ENCODE assay signal across 23 cellular contexts in the genomic region with DNA sequence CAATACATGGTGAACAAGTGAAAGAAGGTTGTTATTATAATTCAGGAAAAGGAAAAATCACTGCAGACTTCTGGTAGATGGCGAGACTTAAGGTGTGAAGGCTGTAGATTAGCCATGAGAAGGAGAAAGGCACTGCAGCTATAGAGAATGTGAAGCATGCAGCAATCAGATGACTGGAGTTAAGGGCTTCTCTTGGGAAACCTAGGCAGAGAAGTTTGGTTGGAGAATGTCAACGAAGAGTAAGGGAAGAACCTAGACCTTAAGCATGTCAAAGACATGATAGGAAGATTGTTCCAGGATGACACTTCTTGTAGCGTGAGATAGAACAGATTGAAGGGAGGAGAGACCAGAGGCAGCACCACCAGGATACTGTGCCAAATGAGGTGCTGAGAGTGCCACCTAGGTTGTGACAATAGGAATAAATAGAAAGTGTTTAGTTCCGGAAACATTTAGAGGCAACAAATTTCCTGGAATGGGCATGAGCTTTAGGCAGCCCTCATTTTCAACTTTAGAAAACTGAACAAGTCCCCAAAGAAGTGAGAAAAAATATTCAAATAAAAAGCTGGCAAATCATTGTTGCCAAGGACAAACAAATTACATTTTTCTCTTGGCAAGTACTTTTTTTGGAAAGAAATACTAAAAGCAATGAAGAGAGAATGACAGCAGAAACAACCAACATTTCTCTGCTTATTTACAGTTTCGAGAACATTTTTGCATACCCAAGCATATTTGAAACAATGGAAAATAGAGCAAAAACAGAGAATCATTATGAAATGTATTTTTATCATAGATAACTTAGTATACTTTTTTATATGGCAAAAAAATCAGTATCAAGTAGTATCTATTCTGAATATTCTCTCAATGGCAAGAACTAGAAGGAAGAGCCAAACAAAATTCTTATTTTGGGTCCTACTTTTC. TPM values are rescaled to one million over a fixed set of nuclear protein-coding genes. Genes with fewer than 3 reads are reported as not detected.
DNase-seq lines count a peak whose midpoint lies in the region; ATAC-seq and TF ChIP-seq lines count a peak whose summit lies in the region.
"Had no signal": no experiment of that assay in that cellular context is flagged by ENCODE, and none has a peak within 500 bp of the region (broad histone marks: within the 10 kb centered on the region; RNA-seq: fewer than 3 reads in every experiment).

No MANE protein-coding gene starts in this region.

- peak; percentile 32 for ATAC-seq in WTC11

- no peaks in the 10 kb centered on the region for H3F3A ChIP-seq in Loucy (ENCODE audit: low read depth)

- TF ChIP-seq POLR2A in transverse colon (IDR thresholded peaks at IDR 0.05): no peak

- intact Hi-C loops in Calu3 (cut with micrococcal nuclease; ENCODE audit: unreplicated experiment) (loop anchor here (10.0 kb wide), 2 partner anchors 103 to 153 kb away; no protein-coding TSS in a partner anchor), transverse colon (cut with DNase I; ENCODE audit: low total_unique reads) (no loop called here)

- H3K4me2 ChIP-seq in Loucy (ENCODE audit: low read depth, low read length, poor library complexity, severe bottlenecking) (no peak overlapping the region), mesendoderm (ENCODE audit: low read length) (no peak overlapping the region)
- H3K4me2 ChIP-seq: KMS-11 had no signal

- BruUV-seq in Calu3 (replicated peaks; lab: Mats Ljungman, UMichigan): no TSS peak

- H3K27ac ChIP-seq in mesendoderm (ENCODE audit: low read depth, low read length) (no peak overlapping the region), transverse colon (no peak overlapping the region)
- H3K27ac ChIP-seq: KMS-11, left ventricle myocardium inferior had no signal

- peak; percentile 16 for DNase-seq in Calu3
- no peak for DNase-seq in WTC11 (ENCODE audit: low spot score)
- peak; percentile 85 for DNase-seq in mesendoderm
- DNase-seq in SHP77 (lab: John Stamatoyannopoulos, UW): no peak
- DNase-seq in NCI-H82 (lab: John Stamatoyannopoulos, UW): no peak
- DNase-seq in ecto neural progenitor cell (ENCODE audit: low spot score): no peak
- no peak for DNase-seq in transverse colon
- DNase-seq: activated CD4-positive, alpha-beta T cell treated with anti-CD3 and anti-CD28 coated beads for 48 hours; activated CD8-positive, alpha-beta memory T cell treated with anti-CD3 and anti-CD28 coated beads, Interleukin-2, amount 50 U/mL, for 4 hours; AML-193; Caco-2; cortex of kidney; GF-D8; left ventricle myocardium inferior; NCI-H1436; NCI-H345; ovary; SHP77 treated with DMSO at 0.1 percent for 48 hours; stimulated activated CD4-positive, alpha-beta T cell treated with anti-CD3 and anti-CD28 coated beads, Interleukin-4, amount 100 ng/mL, for 1 hour; substantia nigra; T-helper 9 cell had no signal

- H4K5ac ChIP-seq in mesendoderm (ENCODE audit: low read length): no peak overlapping the region

- no peak overlapping the region for H4K8ac ChIP-seq in mesendoderm (ENCODE audit: low read depth, low read length)

- H3K27ac Mint-ChIP-seq in Calu3 (ENCODE audit: unreplicated experiment) (peak overlapping the region; percentile 22), WTC11 (peak overlapping the region; percentile 89)

- H3K4me1 ChIP-seq in Loucy (ENCODE audit: insufficient read depth, low read length, poor library complexity, severe bottlenecking): no peaks in the 10 kb centered on the region
- peaks cover 3% of the 10 kb centered on the region for H3K4me1 ChIP-seq in mesendoderm (ENCODE audit: control insufficient read depth, low read depth, low read length)
- H3K4me1 ChIP-seq in transverse colon: peaks cover 0 to under 1% (median 0%) of the 10 kb centered on the region in 4 donors
- H3K4me1 ChIP-seq: Caco-2 had no signal

- no peaks in the 10 kb centered on the region for H4K20me1 ChIP-seq in Loucy (ENCODE audit: insufficient read depth, low read length, poor library complexity, severe bottlenecking)

- no peaks in the 10 kb centered on the region for H3K9me2 ChIP-seq in Loucy (replicated peaks; ENCODE audit: low read depth, low read length)

- TF ChIP-seq CTCF in Calu3 (IDR thresholded peaks at IDR 0.05; ENCODE audit: unreplicated experiment) (no peak), Loucy (conservative IDR thresholded peaks at IDR 0.05; ENCODE audit: low read length) (peak; percentile 29), WTC11 (IDR thresholded peaks at IDR 0.05) (no peak), transverse colon (IDR thresholded peaks at IDR 0.05) (no peak)

- H3K36me3 Mint-ChIP-seq in Calu3 (ENCODE audit: insufficient read depth, unreplicated experiment) (no peaks in the 10 kb centered on the region), WTC11 (no peaks in the 10 kb centered on the region)

- H2AFZ ChIP-seq in Loucy (ENCODE audit: low read length): no peak overlapping the region

- H3K23ac ChIP-seq in mesendoderm (ENCODE audit: low read length): no peak overlapping the region

- peaks cover 10% of the 10 kb centered on the region for H3K4me1 Mint-ChIP-seq in Calu3 (ENCODE audit: low read depth, unreplicated experiment)
- H3K4me1 Mint-ChIP-seq in WTC11: peaks cover 37% of the 10 kb centered on the region

- H3K4me3 Mint-ChIP-seq in Calu3 (ENCODE audit: low read depth, unreplicated experiment): no peak overlapping the region
- H3K4me3 Mint-ChIP-seq in WTC11: no peak overlapping the region

- TF ChIP-seq EP300 in transverse colon (IDR thresholded peaks at IDR 0.05; ENCODE audit: low read depth): no peak

- no peak overlapping the region for H2BK5ac ChIP-seq in mesendoderm (ENCODE audit: low read length)

- H3K36me3 ChIP-seq in Loucy (ENCODE audit: insufficient read depth, low read length) (no peaks in the 10 kb centered on the region), mesendoderm (ENCODE audit: control insufficient read depth, insufficient read depth, low read length) (no peaks in the 10 kb centered on the region), transverse colon (no peaks in the 10 kb centered on the region)
- H3K36me3 ChIP-seq: left ventricle myocardium inferior, ovary had no signal

- no peak overlapping the region for H2BK15ac ChIP-seq in mesendoderm (replicated peaks; ENCODE audit: low read depth)

- CTCF ChIA-PET in Calu3 (lab: Charles Lee): interaction anchor here (2.0 kb wide), 1 partner anchor 144 kb away, joined by 18 read pairs; no protein-coding TSS in a partner anchor
- CTCF ChIA-PET in WTC11 (lab: Charles Lee): interaction anchor here (0.7 to 1.6 kb wide), 2 partner anchors 9 to 144 kb away, joined by 3 to 6 read pairs; no protein-coding TSS in a partner anchor

- no peak overlapping the region for H2AK5ac ChIP-seq in mesendoderm (ENCODE audit: low read length)

- no CpG with 5 or more reads among the region's 5 CpGs for WGBS in mesendoderm (ENCODE audit: extremely low coverage, insufficient coverage, low lambda C conversion rate)
- 82 to 83% methylated on average over 4 to 5 of the region's 5 CpGs for WGBS in transverse colon (ENCODE audit: low coverage in 1 of 2), 2 donors

- H3K9ac ChIP-seq in Loucy (ENCODE audit: low read depth, low read length, poor library complexity, severe bottlenecking) (no peak overlapping the region), mesendoderm (ENCODE audit: low read length) (no peak overlapping the region)
- H3K9ac ChIP-seq: KMS-11 had no signal

- H3K79me2 ChIP-seq in Loucy (ENCODE audit: insufficient read depth, low read length) (no peaks in the 10 kb centered on the region), mesendoderm (ENCODE audit: control insufficient read depth, insufficient read depth, low read length) (no peaks in the 10 kb centered on the region)

- POLR2A ChIA-PET in WTC11 (lab: Charles Lee): no interaction called here

- H3K9me3 ChIP-seq in Loucy (ENCODE audit: insufficient read depth, low read depth, low read length): no peaks in the 10 kb centered on the region
- H3K9me3 ChIP-seq in transverse colon: no peaks in the 10 kb centered on the region
- H3K9me3 ChIP-seq: Caco-2, left ventricle myocardium inferior, ovary had no signal

- no peak overlapping the region for H3K4me3 ChIP-seq in Loucy (ENCODE audit: low read length, poor library complexity, severe bottlenecking)
- no peak overlapping the region for H3K4me3 ChIP-seq in mesendoderm (ENCODE audit: low read length)
- no peak overlapping the region for H3K4me3 ChIP-seq in transverse colon
- H3K4me3 ChIP-seq: left ventricle myocardium inferior, ovary had no signal

- no peaks in the 10 kb centered on the region for H3K79me1 ChIP-seq in mesendoderm (ENCODE audit: low read length)

- no peak overlapping the region for H3K18ac ChIP-seq in mesendoderm (ENCODE audit: low read length)

- no peaks in the 10 kb centered on the region for H3K9me3 Mint-ChIP-seq in Calu3 (ENCODE audit: low read depth, unreplicated experiment)
- H3K9me3 Mint-ChIP-seq in WTC11: no peaks in the 10 kb centered on the region

- no peaks in the 10 kb centered on the region for H3K27me3 Mint-ChIP-seq in Calu3 (ENCODE audit: unreplicated experiment)
- no peaks in the 10 kb centered on the region for H3K27me3 Mint-ChIP-seq in WTC11 (ENCODE audit: low read depth)

- H2BK120ac ChIP-seq in mesendoderm (ENCODE audit: low read depth, low read length): no peak overlapping the region

- H3K27me3 ChIP-seq in Loucy (ENCODE audit: insufficient read depth, low read length, poor library complexity, severe bottlenecking): no peaks in the 10 kb centered on the region
- no peaks in the 10 kb centered on the region for H3K27me3 ChIP-seq in mesendoderm (ENCODE audit: insufficient read depth, low read length, poor library complexity)
- H3K27me3 ChIP-seq in transverse colon: no peaks in the 10 kb centered on the region
- H3K27me3 ChIP-seq: ovary had no signal

- H3K4ac ChIP-seq in mesendoderm (ENCODE audit: low read depth, low read length): no peak overlapping the region

- H3K56ac ChIP-seq in mesendoderm (ENCODE audit: low read length): no peak overlapping the region

- in situ Hi-C loops in transverse colon (cut with MboI; ENCODE audit: low pct_ligation_motif_present in 1 of 4, low pct_unique_long_range_greater_than_20kb in 1 of 4, low sequenced_read_pairs in 3 of 4): no loop called here

TF ChIP-seq in WTC11, 78 proteins besides CTCF, POLR2A, EP300 and RAD21 (continues in another document):
- TF ChIP-seq SOX15 (CRISPR knock-in tag; IDR thresholded peaks at IDR 0.05) (no peak), NFYB (CRISPR knock-in tag; conservative IDR thresholded peaks at IDR 0.05; ENCODE audit: low read depth) (no peak), JUN (CRISPR knock-in tag; IDR thresholded peaks at IDR 0.05) (no peak), FOXP1 (CRISPR knock-in tag; IDR thresholded peaks at IDR 0.05; ENCODE audit: borderline replicate concordance) (no peak), ZNF317 (CRISPR knock-in tag; IDR thresholded peaks at IDR 0.05; ENCODE audit: borderline replicate concordance, low read depth) (no peak), NFATC4 (CRISPR knock-in tag; IDR thresholded peaks at IDR 0.05) (no peak)
- TF ChIP-seq, protein P1, sequence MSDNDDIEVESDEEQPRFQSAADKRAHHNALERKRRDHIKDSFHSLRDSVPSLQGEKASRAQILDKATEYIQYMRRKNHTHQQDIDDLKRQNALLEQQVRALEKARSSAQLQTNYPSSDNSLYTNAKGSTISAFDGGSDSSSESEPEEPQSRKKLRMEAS (CRISPR knock-in tag; IDR thresholded peaks at IDR 0.05): no peak

RNA-seq across cellular contexts. Expression of a gene that starts 4.9 kb away (rescaled TPM):
- total RNA-seq in Calu3 (2022): 0.32 and 0.42 TPM in 2 replicates
- total RNA-seq in WTC11 (2021): 1.4 to 1.8 TPM (median 1.6 TPM) in 3 replicates
- 5.3 TPM for polyA plus RNA-seq in mesendoderm (2013, experiment 1 of 2)
- 6.0 TPM for polyA plus RNA-seq in mesendoderm (2013, experiment 2 of 2)
- 1 to 10 TPM in 3 of 4 donors, not detected in 1; 1.4 to 5.8 (median 2.2) TPM for total RNA-seq in transverse colon

Comparison
In these comparisons a context has a peak if more than half of its experiments do, and no peak if none do; other contexts are left out.
1. DNase-seq: peak in Calu3 (single experiment) and mesendoderm (single experiment); none in WTC11 (single experiment), SHP77 (0 of 2), NCI-H82 (single experiment), ecto neural progenitor cell (single experiment) and transverse colon (single experiment).